ENCODE assay signal across 14 cellular contexts in the genomic region with DNA sequence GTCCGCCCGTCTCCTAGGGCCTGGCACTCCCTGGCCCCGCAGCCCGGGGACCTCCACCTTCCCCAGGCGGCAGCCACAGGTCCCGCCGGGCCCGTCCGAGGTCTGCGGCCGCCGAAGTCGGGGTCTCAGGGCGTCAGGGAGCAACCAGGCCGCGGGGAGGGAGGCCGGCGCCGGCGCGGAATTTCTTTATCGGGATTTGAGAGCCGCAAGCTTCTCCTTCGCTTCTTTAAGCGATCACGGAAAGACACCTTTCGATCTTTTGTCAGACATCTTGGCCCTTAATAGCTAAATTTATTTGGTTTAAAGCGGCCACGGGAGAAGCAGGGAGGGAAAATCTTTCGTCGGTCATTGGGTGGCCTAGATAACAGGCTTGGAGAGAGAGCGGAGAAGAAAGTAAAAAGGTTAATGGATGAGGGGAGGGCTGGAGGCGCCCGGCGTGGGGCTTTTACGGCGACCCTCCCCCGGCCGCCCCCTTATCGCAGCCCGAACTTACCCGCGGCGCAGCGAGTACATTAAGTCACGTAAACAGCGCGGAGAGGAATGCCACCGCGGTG. TPM values are rescaled to one million over a fixed set of nuclear protein-coding genes. Genes with fewer than 3 reads are reported as not detected.
DNase-seq lines count a peak whose midpoint lies in the region; ATAC-seq and TF ChIP-seq lines count a peak whose summit lies in the region.
"Had no signal": no experiment of that assay in that cellular context is flagged by ENCODE, and none has a peak within 500 bp of the region (broad histone marks: within the 10 kb centered on the region; RNA-seq: fewer than 3 reads in every experiment).

No MANE protein-coding gene starts in this region.

- H3K9me3 Mint-ChIP-seq in activated CD4-positive, alpha-beta T cell treated with anti-CD3 and anti-CD28 coated beads, Interleukin-2, amount 10 ng/mL, durations not matched to agents 7 days and 5 days = no peaks in the 10 kb centered on the region
- peaks cover 2 to 39% (median 10%) of the 10 kb centered on the region in 7 donors for H3K9me3 Mint-ChIP-seq in CD14-positive monocyte

- intact Hi-C loops in mucosa of descending colon (cut with DNase I, micrococcal nuclease) = loop anchor here in 1 of 2 donors (5.0 kb wide), 2 partner anchors 123 to 168 kb away; no protein-coding TSS in a partner anchor
- intact Hi-C loops in testis (cut with DNase I; ENCODE audit: low total_unique reads) = loop anchor here (5.0 kb wide), 1 partner anchor 397 kb away; no protein-coding TSS in a partner anchor
- intact Hi-C loops in CD14-positive monocyte (cut with micrococcal nuclease) = no loop called here

- CTCF ChIA-PET in activated CD4-positive, alpha-beta T cell treated with anti-CD3 and anti-CD28 coated beads, Interleukin-2, amount 10 ng/mL, durations not matched to agents 7 days and 5 days (lab: Charles Lee) = no interaction called here

- H3K9me3 ChIP-seq in ectodermal cell (ENCODE audit: control insufficient read depth, low read length) (no peaks in the 10 kb centered on the region), mucosa of descending colon (no peaks in the 10 kb centered on the region), testis (no peaks in the 10 kb centered on the region)
- H3K9me3 ChIP-seq: A549, gastroesophageal sphincter had no signal

- H3K27me3 ChIP-seq in ectodermal cell (ENCODE audit: control insufficient read depth, insufficient read depth, low read length, poor library complexity, severe bottlenecking) (peaks cover 97% of the 10 kb centered on the region), testis (peaks cover 3% of the 10 kb centered on the region)

- H3K36me3 ChIP-seq in ectodermal cell (ENCODE audit: control insufficient read depth, insufficient read depth, low read length) (no peaks in the 10 kb centered on the region), mucosa of descending colon (ENCODE audit: low read depth) (no peaks in the 10 kb centered on the region), testis (ENCODE audit: low read depth, missing control alignments) (no peaks in the 10 kb centered on the region)
- H3K36me3 ChIP-seq: gastroesophageal sphincter had no signal

- peaks cover 13% of the 10 kb centered on the region for H3K4me1 Mint-ChIP-seq in activated CD4-positive, alpha-beta T cell treated with anti-CD3 and anti-CD28 coated beads, Interleukin-2, amount 10 ng/mL, durations not matched to agents 7 days and 5 days
- H3K4me1 Mint-ChIP-seq in CD14-positive monocyte = peaks cover 16% of the 10 kb centered on the region

- H3K4me3 ChIP-seq in ectodermal cell (ENCODE audit: insufficient read depth, low read depth, low read length) = peak overlapping the region; percentile 27
- H3K4me3 ChIP-seq in mucosa of descending colon = peak overlapping the region; percentile 12
- peak overlapping the region; percentile 29 to 41 for H3K4me3 ChIP-seq in testis
- H3K4me3 ChIP-seq: A549, SK-N-MC had no signal

- H3K36me3 Mint-ChIP-seq in activated CD4-positive, alpha-beta T cell treated with anti-CD3 and anti-CD28 coated beads, Interleukin-2, amount 10 ng/mL, durations not matched to agents 7 days and 5 days (ENCODE audit: low read depth) = no peaks in the 10 kb centered on the region
- H3K36me3 Mint-ChIP-seq in CD14-positive monocyte = peaks cover 0 to 4% of the 10 kb centered on the region in 2 donors

- peak overlapping the region; percentile 40 for H3K4me3 Mint-ChIP-seq in activated CD4-positive, alpha-beta T cell treated with anti-CD3 and anti-CD28 coated beads, Interleukin-2, amount 10 ng/mL, durations not matched to agents 7 days and 5 days
- peak overlapping the region in 1 of 2 donors; percentile 82 for H3K4me3 Mint-ChIP-seq in CD14-positive monocyte

- 1% methylated on average over 50 of the region's 50 CpGs for WGBS in ectodermal cell, 2 experiments
- WGBS in testis, 2 donors = 19 to 32% methylated on average over 31 to 50 of the region's 50 CpGs

- H3K4me1 ChIP-seq in ectodermal cell (ENCODE audit: control insufficient read depth, insufficient read depth, low read length) = peaks cover 29% of the 10 kb centered on the region
- H3K4me1 ChIP-seq in mucosa of descending colon (ENCODE audit: low read depth) = peaks cover 8% of the 10 kb centered on the region
- H3K4me1 ChIP-seq in testis = peaks cover 12% of the 10 kb centered on the region

- ATAC-seq in mucosa of descending colon = no peak
- ATAC-seq: A549, gastroesophageal sphincter had no signal

- H3K27ac Mint-ChIP-seq in activated CD4-positive, alpha-beta T cell treated with anti-CD3 and anti-CD28 coated beads, Interleukin-2, amount 10 ng/mL, durations not matched to agents 7 days and 5 days = peak overlapping the region; percentile 76
- no peak overlapping the region for H3K27ac Mint-ChIP-seq in CD14-positive monocyte

- DNase-seq in activated CD4-positive, alpha-beta T cell treated with anti-CD3 and anti-CD28 coated beads, Interleukin-2, amount 10 ng/mL, durations not matched to agents 7 days and 5 days = no peak
- no peak for DNase-seq in activated CD4-positive, alpha-beta T cell treated with anti-CD3 and anti-CD28 coated beads, Interleukin-2, amount 50 U/mL, for 48 hours
- peak in 2 of 3 donors; percentile 40 to 49 for DNase-seq in mucosa of descending colon
- no peak for DNase-seq in testis
- DNase-seq in NCI-H345 treated with DMSO at 0.1 percent for 48 hours (lab: John Stamatoyannopoulos, UW; ENCODE audit: unreplicated experiment) = no peak
- no peak for DNase-seq in CD14-positive monocyte (ENCODE audit: low spot score)
- no peak for DNase-seq in DMS114 treated with DMSO at 0.1 percent for 48 hours (lab: John Stamatoyannopoulos, UW; ENCODE audit: unreplicated experiment)
- DNase-seq: DND-41, NCI-H526 had no signal

- no peak overlapping the region for H3K27ac ChIP-seq in ectodermal cell (ENCODE audit: insufficient read depth, low read depth, low read length, poor library complexity, severe bottlenecking)
- no peak overlapping the region for H3K27ac ChIP-seq in testis
- H3K27ac ChIP-seq: A549, gastroesophageal sphincter, SK-N-MC had no signal

- no peak for TF ChIP-seq POLR2A in testis (IDR thresholded peaks at IDR 0.05)

- H3K27me3 Mint-ChIP-seq in activated CD4-positive, alpha-beta T cell treated with anti-CD3 and anti-CD28 coated beads, Interleukin-2, amount 10 ng/mL, durations not matched to agents 7 days and 5 days = peaks cover 72% of the 10 kb centered on the region
- peaks cover 81 to 87% (median 83%) of the 10 kb centered on the region in 3 donors for H3K27me3 Mint-ChIP-seq in CD14-positive monocyte (ENCODE audit: low read depth in 3 of 3)

- POLR2A ChIA-PET in activated CD4-positive, alpha-beta T cell treated with anti-CD3 and anti-CD28 coated beads, Interleukin-2, amount 10 ng/mL, durations not matched to agents 7 days and 5 days (lab: Charles Lee) = no interaction called here

- TF ChIP-seq CTCF in mucosa of descending colon (IDR thresholded peaks at IDR 0.05) (no peak), testis (IDR thresholded peaks at IDR 0.05) (no peak), CD14-positive monocyte (IDR thresholded peaks at IDR 0.05) (no peak)

RNA-seq across cellular contexts. Expression of a gene that starts 4.3 kb away (rescaled TPM):
- not detected for total RNA-seq in activated CD4-positive, alpha-beta T cell treated with anti-CD3 and anti-CD28 coated beads, Interleukin-2, amount 10 ng/mL, durations not matched to agents 7 days and 5 days
- 0.46 TPM for polyA plus RNA-seq in ectodermal cell (2013, experiment 1 of 4)
- 0.27 TPM for polyA plus RNA-seq in ectodermal cell (2013, experiment 2 of 4)
- 0.53 TPM for polyA plus RNA-seq in ectodermal cell (2013, experiment 3 of 4)
- 0.53 TPM for polyA plus RNA-seq in ectodermal cell (2013, experiment 4 of 4)
- total RNA-seq in mucosa of descending colon (10 to 100 TPM; 21.9 to 58.8 (median 43.3) TPM), testis (10 to 100 TPM; 50.5 to 54.6 TPM)
- polyA plus RNA-seq in testis (ENCODE audit: insufficient read depth, low read depth, low replicate concordance) (13.8 TPM), CD14-positive monocyte (under 1 TPM in 1 of 2 donors, not detected in 1; 0.04 TPM)
- total RNA-seq: activated CD8-positive, alpha-beta memory T cell treated with anti-CD3 and anti-CD28 coated beads for 36 hours had no signal

Comparison
In these comparisons a context has a peak if more than half of its experiments do, and no peak if none do; other contexts are left out.
1. DNase-seq: peak in mucosa of descending colon (2 of 3); none in activated CD4-positive, alpha-beta T cell treated with anti-CD3 and anti-CD28 coated beads, Interleukin-2, amount 10 ng/mL, durations not matched to agents 7 days and 5 days (single experiment), activated CD4-positive, alpha-beta T cell treated with anti-CD3 and anti-CD28 coated beads, Interleukin-2, amount 50 U/mL, for 48 hours (0 of 2), testis (single experiment), NCI-H345 treated with DMSO at 0.1 percent for 48 hours (single experiment), CD14-positive monocyte (single experiment) and DMS114 treated with DMSO at 0.1 percent for 48 hours (single experiment).
2. RNA of a gene that starts 4.3 kb away (total RNA-seq): 50.5 to 54.6 TPM in testis and 21.9 to 58.8 TPM in mucosa of descending colon; not detected in activated CD4-positive, alpha-beta T cell treated with anti-CD3 and anti-CD28 coated beads, Interleukin-2, amount 10 ng/mL, durations not matched to agents 7 days and 5 days; every median in the first group is over 10 times any median in the second.
3. Peak in every context shown above with its lines, with median percentiles within 50 percentile points of each other: H3K4me3 ChIP-seq.